35 cellular contexts compared by ENCODE assay signal in genomic region chr6:109033655-109034054, GRCh38.
"Had no signal": no experiment of that assay in that cellular context is flagged by ENCODE, and none has a peak within 500 bp of the region (broad histone marks: within the 10 kb centered on the region; RNA-seq: fewer than 3 reads in every experiment).

No MANE protein-coding gene starts in this region.

- H3K9me3 Mint-ChIP-seq: activated CD4-positive, alpha-beta memory T cell treated with anti-CD3 and anti-CD28 coated beads, Interleukin-2, amount 10 ng/mL, durations not matched to agents 7 days and 5 days; activated CD4-positive, alpha-beta T cell treated with anti-CD3 and anti-CD28 coated beads, Interleukin-2, amount 10 ng/mL, durations not matched to agents 7 days and 5 days; activated T-cell treated with anti-CD3 and anti-CD28 coated beads, Interleukin-2, amount 50 U/mL, for 24 hours; activated T-cell treated with anti-CD3 and anti-CD28 coated beads, Interleukin-2, amount 50 U/mL, for 72 hours; activated T-helper 17 cell treated with anti-CD3 and anti-CD28 coated beads, Interleukin-2, amount 50 U/mL, for 72 hours; effector memory CD8-positive, alpha-beta T cell; T-helper 2 cell treated with Interferon-gamma antibody and Interleukin-4, amounts not matched to agents 5 μg/mL and 100 μg/mL, for 36 hours had no signal

- DNase-seq: activated CD4-positive, alpha-beta memory T cell treated with anti-CD3 and anti-CD28 coated beads, Interleukin-2, amount 10 ng/mL, durations not matched to agents 7 days and 5 days; activated CD4-positive, alpha-beta T cell treated with anti-CD3 and anti-CD28 coated beads for 1 hour; activated CD4-positive, alpha-beta T cell treated with anti-CD3 and anti-CD28 coated beads for 4 hours; activated CD4-positive, alpha-beta T cell treated with anti-CD3 and anti-CD28 coated beads, Interleukin-2, amount 10 ng/mL, durations not matched to agents 7 days and 5 days; activated CD4-positive, alpha-beta T cell treated with anti-CD3 and anti-CD28 coated beads, Interleukin-2, amount 50 U/mL, for 4 hours; activated CD8-positive, alpha-beta memory T cell treated with anti-CD3 and anti-CD28 coated beads, Interleukin-2, amount 50 U/mL, for 48 hours; activated effector memory CD4-positive, alpha-beta T cell treated with Interleukin-2 at 50 U/mL for 16 hours; activated gamma-delta T cell treated with Interleukin-2 at 50 U/mL for 16 hours; activated naive CD4-positive, alpha-beta T cell treated with anti-CD3 and anti-CD28 coated beads, Interleukin-2, amount 50 U/mL, for 16 hours; activated naive CD4-positive, alpha-beta T cell treated with Interleukin-2 at 50 U/mL for 16 hours; activated T-cell treated with anti-CD3 and anti-CD28 coated beads for 4 hours; activated T-cell treated with anti-CD3 and anti-CD28 coated beads, Interleukin-2, amount 50 U/mL, for 24 hours; activated T-cell treated with anti-CD3 and anti-CD28 coated beads, Interleukin-2, amount 50 U/mL, for 72 hours; amniotic stem cell; anterior cingulate cortex; brain microvascular endothelial cell; cortex of kidney; dermis blood vessel endothelial cell; effector CD4-positive, alpha-beta T cell; effector memory CD8-positive, alpha-beta T cell; esophagus squamous epithelium; foreskin melanocyte; heart right ventricle; T-helper 1 cell; T-helper 17 cell; T1000 had no signal

- H3K27ac ChIP-seq: brain microvascular endothelial cell, epithelial cell of prostate, esophagus squamous epithelium, gastroesophageal sphincter, heart right ventricle had no signal

- ATAC-seq: activated T-cell treated with anti-CD3 and anti-CD28 coated beads, Interleukin-2, amount 50 U/mL, for 72 hours; activated T-helper 17 cell treated with anti-CD3 and anti-CD28 coated beads, Interleukin-2, amount 50 U/mL, for 72 hours; effector memory CD8-positive, alpha-beta T cell; gastroesophageal sphincter; heart right ventricle; T-helper 17 cell had no signal

- H3K27me3 Mint-ChIP-seq: activated naive CD8-positive, alpha-beta T cell; activated T-cell treated with anti-CD3 and anti-CD28 coated beads, Interleukin-2, amount 50 U/mL, for 24 hours; activated T-helper 17 cell treated with anti-CD3 and anti-CD28 coated beads, Interleukin-2, amount 50 U/mL, for 72 hours; effector memory CD8-positive, alpha-beta T cell; T-helper 17 cell had no signal

- FAIRE-seq: astrocyte, bronchial epithelial cell, colon, endothelial cell of umbilical vein had no signal

- H3K9me3 ChIP-seq: esophagus squamous epithelium, gastroesophageal sphincter, heart right ventricle had no signal

- H3K36me3 ChIP-seq: brain microvascular endothelial cell, esophagus squamous epithelium, gastroesophageal sphincter, heart right ventricle had no signal

- H3K4me3 Mint-ChIP-seq: activated CD4-positive, alpha-beta memory T cell treated with anti-CD3 and anti-CD28 coated beads, Interleukin-2, amount 10 ng/mL, durations not matched to agents 7 days and 5 days; activated CD4-positive, alpha-beta T cell treated with anti-CD3 and anti-CD28 coated beads, Interleukin-2, amount 10 ng/mL, durations not matched to agents 7 days and 5 days; activated naive CD8-positive, alpha-beta T cell; activated T-cell treated with anti-CD3 and anti-CD28 coated beads, Interleukin-2, amount 50 U/mL, for 24 hours; activated T-cell treated with anti-CD3 and anti-CD28 coated beads, Interleukin-2, amount 50 U/mL, for 72 hours; activated T-helper 17 cell treated with anti-CD3 and anti-CD28 coated beads, Interleukin-2, amount 50 U/mL, for 72 hours; effector memory CD8-positive, alpha-beta T cell; T-helper 17 cell; T-helper 2 cell treated with Interferon-gamma antibody and Interleukin-4, amounts not matched to agents 5 μg/mL and 100 μg/mL, for 36 hours had no signal

- H3K4me3 ChIP-seq: esophagus squamous epithelium, gastroesophageal sphincter, heart right ventricle had no signal

- H3K27me3 ChIP-seq: brain microvascular endothelial cell, esophagus squamous epithelium, gastroesophageal sphincter, heart right ventricle had no signal

- H3K27ac Mint-ChIP-seq: activated CD4-positive, alpha-beta memory T cell treated with anti-CD3 and anti-CD28 coated beads, Interleukin-2, amount 10 ng/mL, durations not matched to agents 7 days and 5 days; activated CD4-positive, alpha-beta T cell treated with anti-CD3 and anti-CD28 coated beads, Interleukin-2, amount 10 ng/mL, durations not matched to agents 7 days and 5 days; activated naive CD8-positive, alpha-beta T cell; activated T-cell treated with anti-CD3 and anti-CD28 coated beads, Interleukin-2, amount 50 U/mL, for 24 hours; activated T-cell treated with anti-CD3 and anti-CD28 coated beads, Interleukin-2, amount 50 U/mL, for 72 hours; activated T-helper 17 cell treated with anti-CD3 and anti-CD28 coated beads, Interleukin-2, amount 50 U/mL, for 72 hours; effector memory CD8-positive, alpha-beta T cell; T-helper 2 cell treated with Interferon-gamma antibody and Interleukin-4, amounts not matched to agents 5 μg/mL and 100 μg/mL, for 36 hours had no signal
